In genomic region chr11:4610258-4610935, GRCh38 we compare ENCODE assay signal across 7 cellular contexts. TPM values are rescaled to one million over a fixed set of nuclear protein-coding genes. Genes with fewer than 3 reads are reported as not detected.
DNase-seq lines count a peak whose midpoint lies in the region; ATAC-seq and TF ChIP-seq lines count a peak whose summit lies in the region.
"Had no signal": no experiment of that assay in that cellular context is flagged by ENCODE, and none has a peak within 500 bp of the region (broad histone marks: within the 10 kb centered on the region; RNA-seq: fewer than 3 reads in every experiment).

No MANE protein-coding gene starts in this region.

- peak overlapping the region; percentile 91 for H3K27ac Mint-ChIP-seq in activated B cell treated with CpG ODN at 0.5 μM for 24 hours

- H3K36me3 Mint-ChIP-seq in activated B cell treated with CpG ODN at 0.5 μM for 24 hours (ENCODE audit: low read depth): peaks cover 6% of the 10 kb centered on the region

- H3K9me3 ChIP-seq in IMR-90 (ENCODE audit: control insufficient read depth, insufficient read depth, low read length) (no peaks in the 10 kb centered on the region), osteoblast (ENCODE audit: low read depth, low read length) (no peaks in the 10 kb centered on the region), Peyer's patch (no peaks in the 10 kb centered on the region)

- H3K4me1 ChIP-seq in IMR-90 (ENCODE audit: control insufficient read depth, insufficient read depth, low read length) (peaks cover 7% of the 10 kb centered on the region), osteoblast (ENCODE audit: insufficient read depth, low read length) (peaks cover 18% of the 10 kb centered on the region), Peyer's patch (peaks cover 0 to 20% (median 3%) of the 10 kb centered on the region in 4 donors)

- H2BK20ac ChIP-seq in IMR-90 (ENCODE audit: low read depth, low read length): no peak overlapping the region

- H2AFZ ChIP-seq in IMR-90 (replicated peaks; ENCODE audit: low read length, poor library complexity): peak overlapping the region; percentile 71
- peak overlapping the region; percentile 93 for H2AFZ ChIP-seq in osteoblast (ENCODE audit: low read length)

- peak overlapping the region; percentile 13 for H4K5ac ChIP-seq in IMR-90 (ENCODE audit: low read depth, low read length)

- BruUV-seq in IMR-90 (replicated peaks; lab: Mats Ljungman, UMichigan): no TSS peak

- H3K79me2 ChIP-seq in osteoblast (ENCODE audit: insufficient read depth, low read length): peaks cover 8% of the 10 kb centered on the region

- H3K4me2 ChIP-seq in IMR-90 (ENCODE audit: low read depth, low read length) (peak overlapping the region; percentile 27), osteoblast (ENCODE audit: insufficient read depth, low read length) (peak overlapping the region; percentile 61)

- TF ChIP-seq RAD21 in IMR-90 (IDR thresholded peaks at IDR 0.05; ENCODE audit: low read length): no peak

- H3K27me3 ChIP-seq in IMR-90 (ENCODE audit: control insufficient read depth, insufficient read depth, low read length): peaks cover 2% of the 10 kb centered on the region; the same call in 1 of the 2 replicates
- H3K27me3 ChIP-seq in osteoblast (ENCODE audit: insufficient read depth, low read length): no peaks in the 10 kb centered on the region
- no peaks in the 10 kb centered on the region for H3K27me3 ChIP-seq in Peyer's patch

- POLR2A ChIA-PET in IMR-90 (lab: Charles Lee; ENCODE audit: unreplicated experiment): no interaction called here
- POLR2A ChIA-PET in activated B cell treated with CpG ODN at 0.5 μM for 24 hours (lab: Charles Lee): no interaction called here

- no peak overlapping the region for H2BK15ac ChIP-seq in IMR-90 (ENCODE audit: low read depth, low read length)

- H3K4me1 Mint-ChIP-seq in activated B cell treated with CpG ODN at 0.5 μM for 24 hours: peaks cover 38% of the 10 kb centered on the region

- WGBS in IMR-90 (ENCODE audit: extremely low coverage in 2 of 2, insufficient read length in 1 of 2), 2 experiments: no CpG with 5 or more reads among the region's 3 CpGs

- H3K4me3 ChIP-seq in IMR-90 (ENCODE audit: insufficient read depth, low read depth, low read length): peak overlapping the region; percentile 15; the same call in 1 of the 2 replicates
- H3K4me3 ChIP-seq in osteoblast (ENCODE audit: insufficient read depth, low read length): peak overlapping the region; percentile 31
- peak overlapping the region in 2 of 4 donors; percentile 3 to 4 for H3K4me3 ChIP-seq in Peyer's patch

- no peak overlapping the region for H4K91ac ChIP-seq in IMR-90 (ENCODE audit: insufficient read depth, low read depth, low read length)

- no peak overlapping the region for H2AK5ac ChIP-seq in IMR-90 (ENCODE audit: low read depth, low read length)

- TF ChIP-seq CTCF in IMR-90 (conservative IDR thresholded peaks at IDR 0.05; ENCODE audit: low read depth, low read length) (no peak), activated B cell treated with CpG ODN at 0.5 μM for 24 hours (IDR thresholded peaks at IDR 0.05) (no peak), osteoblast (IDR thresholded peaks at IDR 0.05; ENCODE audit: extremely low read depth, low read depth, low read length) (no peak), Peyer's patch (IDR thresholded peaks at IDR 0.05) (no peak)

- 0 out of 2 replicates have a peak, but pooled peaks cover 2% of the 10 kb centered on the region for H3K9me1 ChIP-seq in IMR-90 (ENCODE audit: insufficient read depth, low read length)

- peak overlapping the region; percentile 67 for H3K4me3 Mint-ChIP-seq in activated B cell treated with CpG ODN at 0.5 μM for 24 hours

- H3K18ac ChIP-seq in IMR-90 (ENCODE audit: low read depth, low read length): peak overlapping the region; percentile 6; the same call in 1 of the 2 replicates

- no peaks in the 10 kb centered on the region for H4K20me1 ChIP-seq in IMR-90 (ENCODE audit: insufficient read depth, low read length)
- no peaks in the 10 kb centered on the region for H4K20me1 ChIP-seq in osteoblast (ENCODE audit: insufficient read depth, low read length)

- H3K14ac ChIP-seq in IMR-90 (replicated peaks; ENCODE audit: low read depth, low read length): no peak overlapping the region

- no peak overlapping the region for H3K27ac ChIP-seq in IMR-90 (ENCODE audit: insufficient read depth, low read length)
- H3K27ac ChIP-seq in osteoblast (ENCODE audit: low read depth, low read length): no peak overlapping the region
- H3K27ac ChIP-seq in Peyer's patch: no peak overlapping the region

- intact Hi-C loops in IMR-90 (cut with micrococcal nuclease) (no loop called here), activated B cell treated with CpG ODN at 0.5 μM for 24 hours (cut with micrococcal nuclease) (no loop called here)

- H4K8ac ChIP-seq in IMR-90 (ENCODE audit: low read depth in 2 of 2, low read length in 2 of 2): peak overlapping the region; percentile 49 to 77; a peak in 3 of 4 replicates

- no peaks in the 10 kb centered on the region for H3K9me3 Mint-ChIP-seq in activated B cell treated with CpG ODN at 0.5 μM for 24 hours

- ATAC-seq in IMR-90 (ENCODE audit: low read depth): no peak
- ATAC-seq in activated B cell treated with CpG ODN at 0.5 μM for 24 hours (ENCODE audit: low read depth): no peak
- ATAC-seq in GM21786 (IDR thresholded peaks at IDR 0.05; ENCODE audit: unreplicated experiment): no peak
- ATAC-seq in GM19328 (IDR thresholded peaks at IDR 0.05; ENCODE audit: unreplicated experiment): no peak

- H2BK120ac ChIP-seq in IMR-90 (ENCODE audit: low read depth, low read length): no peak overlapping the region

- H3K79me1 ChIP-seq in IMR-90 (ENCODE audit: low read depth in 1 of 2, low read length in 2 of 2): peaks cover 0 to 8% of the 10 kb centered on the region in 2 experiments; a peak in 3 of 4 replicates

- DNase-seq in IMR-90: peak; percentile 5
- no peak for DNase-seq in activated B cell treated with CpG ODN at 0.5 μM for 24 hours
- DNase-seq in osteoblast (ENCODE audit: insufficient read length, low spot score, missing footprints): peak; percentile 17
- DNase-seq in Peyer's patch: no peak

- no peak for TF ChIP-seq POLR2A in IMR-90 (IDR thresholded peaks at IDR 0.05; ENCODE audit: low read depth, low read length)
- no peak for TF ChIP-seq POLR2A in Peyer's patch (IDR thresholded peaks at IDR 0.05)

- in situ Hi-C loops in IMR-90 (cut with MboI; ENCODE audit: low sequenced_read_pairs): no loop called here

- H3K56ac ChIP-seq in IMR-90 (ENCODE audit: extremely low read depth, insufficient read depth, low read length): no peak overlapping the region

- dilution Hi-C loops in IMR-90 (cut with HindIII; ENCODE audit: low sequenced_read_pairs, unreplicated experiment): no loop called here

- H2BK5ac ChIP-seq in IMR-90 (ENCODE audit: low read depth, low read length, poor library complexity, severe bottlenecking): no peak overlapping the region

- CTCF ChIA-PET in IMR-90 (lab: Yijun Ruan, JAX) (no interaction called here), activated B cell treated with CpG ODN at 0.5 μM for 24 hours (lab: Charles Lee) (no interaction called here)

- H3K9ac ChIP-seq in IMR-90 (ENCODE audit: low read depth, low read length): peak overlapping the region; percentile 53; the same call in 1 of the 2 replicates

- H3K23ac ChIP-seq in IMR-90 (ENCODE audit: low read depth, low read length): no peak overlapping the region

- no peak overlapping the region for H2AK9ac ChIP-seq in IMR-90 (replicated peaks; ENCODE audit: low read depth, low read length, poor library complexity)

- H3K4ac ChIP-seq in IMR-90 (ENCODE audit: low read depth, low read length): no peak overlapping the region

- peaks cover 1% of the 10 kb centered on the region for H3K27me3 Mint-ChIP-seq in activated B cell treated with CpG ODN at 0.5 μM for 24 hours

- no peaks in the 10 kb centered on the region for H3K36me3 ChIP-seq in IMR-90 (ENCODE audit: control insufficient read depth, insufficient read depth, low read length)
- H3K36me3 ChIP-seq in osteoblast (ENCODE audit: insufficient read depth, low read length): no peaks in the 10 kb centered on the region
- no peaks in the 10 kb centered on the region for H3K36me3 ChIP-seq in Peyer's patch

TF ChIP-seq in IMR-90, 13 proteins besides CTCF, POLR2A, EP300 and RAD21 (continues in another document):
- TF ChIP-seq MAFK (IDR thresholded peaks at IDR 0.05; ENCODE audit: low read depth, low read length) (no peak), BHLHE40 (IDR thresholded peaks at IDR 0.05; ENCODE audit: low read depth, low read length) (no peak), RCOR1 (IDR thresholded peaks at IDR 0.05; ENCODE audit: insufficient replicate concordance, low read length) (no peak)

RNA-seq across cellular contexts. Expression of gene TRIM68, which starts 2.4 kb away (rescaled TPM):
- total RNA-seq in IMR-90 (2012; rRNA removed): 8.1 and 8.4 TPM in 2 replicates
- 6.5 and 8.1 TPM in 2 replicates for polyA plus RNA-seq in IMR-90 (2012; rRNA removed)
- polyA plus RNA-seq in IMR-90 (2012; cell fraction: cytosol; rRNA removed): 3.8 and 5.7 TPM in 2 replicates
- polyA plus RNA-seq in IMR-90 (2012; cell fraction: nucleus; rRNA removed; ENCODE audit: low replicate concordance): 5.7 and 14.6 TPM in 2 replicates
- 15.2 and 16.9 TPM in 2 replicates for total RNA-seq in activated B cell treated with CpG ODN at 0.5 μM for 24 hours
- 13.6 and 17.7 TPM in 2 replicates for total RNA-seq in osteoblast
- total RNA-seq in Peyer's patch: 10 to 100 TPM in 3 of 4 donors, 1 to 10 TPM in 1; 3.3 to 19.6 (median 15.6) TPM

RNA-seq across cellular contexts. Expression of gene OR52I1, which starts 16.6 kb away (rescaled TPM):
- total RNA-seq in IMR-90 (2012; rRNA removed) (not detected in 2 replicates), activated B cell treated with CpG ODN at 0.5 μM for 24 hours (not detected in 2 replicates), osteoblast (not detected in 2 replicates), Peyer's patch (not detected)
- polyA plus RNA-seq in IMR-90 (2012; rRNA removed): not detected in 2 replicates
- not detected in 2 replicates for polyA plus RNA-seq in IMR-90 (2012; cell fraction: cytosol; rRNA removed)
- polyA plus RNA-seq in IMR-90 (2012; cell fraction: nucleus; rRNA removed; ENCODE audit: low replicate concordance): not detected in 2 replicates
- total RNA-seq: lower leg skin had no signal

RNA-seq across cellular contexts. Expression of gene OR51D1, which starts 26.9 kb away (rescaled TPM):
- total RNA-seq in IMR-90 (2012; rRNA removed) (not detected in 2 replicates), activated B cell treated with CpG ODN at 0.5 μM for 24 hours (not detected in 2 replicates), osteoblast (not detected in 2 replicates), Peyer's patch (not detected)
- not detected in 2 replicates for polyA plus RNA-seq in IMR-90 (2012; rRNA removed)
- polyA plus RNA-seq in IMR-90 (2012; cell fraction: cytosol; rRNA removed): not detected in 2 replicates
- not detected in 2 replicates for polyA plus RNA-seq in IMR-90 (2012; cell fraction: nucleus; rRNA removed; ENCODE audit: low replicate concordance)
- total RNA-seq: lower leg skin had no signal

RNA-seq across cellular contexts. Expression of gene OR52I2, which starts 28.9 kb away (rescaled TPM):
- total RNA-seq in IMR-90 (2012; rRNA removed) (not detected in 2 replicates), activated B cell treated with CpG ODN at 0.5 μM for 24 hours (not detected in 2 replicates), osteoblast (not detected in 2 replicates), Peyer's patch (not detected)
- polyA plus RNA-seq in IMR-90 (2012; rRNA removed): not detected in 2 replicates
- not detected in 2 replicates for polyA plus RNA-seq in IMR-90 (2012; cell fraction: cytosol; rRNA removed)
- not detected in 2 replicates for polyA plus RNA-seq in IMR-90 (2012; cell fraction: nucleus; rRNA removed; ENCODE audit: low replicate concordance)
- total RNA-seq: lower leg skin had no signal

RNA-seq across cellular contexts. Expression of gene OR51E1, which starts 33.4 kb away (rescaled TPM):
- total RNA-seq in IMR-90 (2012; rRNA removed): not detected in 2 replicates
- 0.02 TPM in 1 of 2 replicates, not detected in the other for polyA plus RNA-seq in IMR-90 (2012; rRNA removed)
- polyA plus RNA-seq in IMR-90 (2012; cell fraction: cytosol; rRNA removed): 0.02 TPM in 1 of 2 replicates, not detected in the other
- polyA plus RNA-seq in IMR-90 (2012; cell fraction: nucleus; rRNA removed; ENCODE audit: low replicate concordance): 0.01 TPM in 2 replicates
- total RNA-seq in activated B cell treated with CpG ODN at 0.5 μM for 24 hours: not detected in 2 replicates
- not detected in 2 replicates for total RNA-seq in osteoblast
- total RNA-seq in Peyer's patch: 1 to 10 TPM in 1 of 4 donors, under 1 TPM in 2, not detected in 1; 0.70 to 1.2 (median 0.85) TPM

Comparison
In these comparisons a context has a peak if more than half of its experiments do, and no peak if none do; other contexts are left out.
1. DNase-seq: peak in IMR-90 (single experiment) and osteoblast (single experiment); none in activated B cell treated with CpG ODN at 0.5 μM for 24 hours (single experiment) and Peyer's patch (0 of 3).